In genomic region chr3:164340273-164340672, GRCh38 we compare ENCODE assay signal across 25 cellular contexts.
"Had no signal": no experiment of that assay in that cellular context is flagged by ENCODE, and none has a peak within 500 bp of the region (broad histone marks: within the 10 kb centered on the region; RNA-seq: fewer than 3 reads in every experiment).

No MANE protein-coding gene starts in this region.

- H3K9me3 ChIP-seq: MG63, SK-N-SH had no signal

- ATAC-seq: HepG2, Panc1 had no signal

- H3K27ac ChIP-seq: RWPE1 had no signal

- DNase-seq: IMR-90, Karpas-422, KG1, MG63, MV-4-11, NCI-H1048, NCI-H1105, NCI-H1417, NCI-H1436 treated with DMSO at 0.1 percent for 48 hours, NCI-H1694, NCI-H187 treated with DMSO at 0.1 percent for 48 hours, NCI-H2029 treated with DMSO at 0.1 percent for 48 hours, NCI-H2171 treated with DMSO at 0.1 percent for 48 hours, NCI-H2227 treated with DMSO at 0.1 percent for 48 hours, NCI-H446, NCI-H510A, NCI-H524 treated with DMSO at 0.1 percent for 48 hours, NCI-H69, NCI-H774, SHP77, SK-N-SH, SW 1271 had no signal

- H3K9ac ChIP-seq: SK-N-SH had no signal

- H3K4me3 ChIP-seq: MG63 had no signal

- H3K36me3 ChIP-seq: MG63 had no signal

- H3K27me3 ChIP-seq: MG63 had no signal
